ENCODE assay signal across 7 cellular contexts in the genomic region with DNA sequence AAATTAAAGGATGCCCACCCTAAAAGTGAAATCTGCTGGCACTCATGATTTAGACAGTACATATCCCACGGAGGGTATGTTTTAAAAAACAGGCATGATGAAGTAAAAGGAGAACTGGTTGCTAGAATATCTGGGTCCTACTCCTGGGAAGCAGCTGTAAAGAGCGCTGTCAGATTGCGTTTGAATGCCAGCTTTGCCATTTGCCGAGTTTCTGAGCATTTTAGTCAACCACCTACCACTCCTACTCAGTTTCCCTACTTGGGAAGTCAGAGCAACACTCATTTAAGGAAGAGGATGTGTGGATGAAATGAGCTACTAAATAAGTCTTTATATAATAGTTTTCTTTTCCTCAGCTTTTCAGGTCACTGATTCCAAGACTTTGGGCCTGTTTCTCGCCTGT. TPM values are rescaled to one million over a fixed set of nuclear protein-coding genes. Genes with fewer than 3 reads are reported as not detected.
DNase-seq lines count a peak whose midpoint lies in the region; ATAC-seq and TF ChIP-seq lines count a peak whose summit lies in the region.

No MANE protein-coding gene starts in this region.

- H3K27ac ChIP-seq in HEK293 (ENCODE audit: extremely low read depth, low read depth, low read length) (no peak overlapping the region), WERI-Rb-1 (peak overlapping the region; percentile 88)

- peaks cover 8 to 19% of the 10 kb centered on the region in 2 experiments for H3K36me3 ChIP-seq in HEK293 (ENCODE audit: control insufficient read depth in 2 of 2, insufficient read depth in 1 of 2, low read length in 2 of 2)
- peaks cover 32% of the 10 kb centered on the region for H3K36me3 ChIP-seq in WERI-Rb-1

- H3K4me3 ChIP-seq in HEK293 (ENCODE audit: low read depth, low read length) (peak overlapping the region; percentile 98), WERI-Rb-1 (ENCODE audit: low read depth, low read length) (peak overlapping the region; percentile 94)

- peaks cover 2% of the 10 kb centered on the region for H3K4me1 Mint-ChIP-seq in glutamatergic neuron (ENCODE audit: low read depth, unreplicated experiment)

- DNase-seq in WERI-Rb-1 = no peak
- no peak for DNase-seq in glutamatergic neuron
- DNase-seq in stimulated activated naive CD8-positive, alpha-beta T cell treated with anti-CD3 and anti-CD28 coated beads, Interleukin-15, Interleukin-2, amounts not matched to agents 100 U/mL and 50 U/mL, for 24 hours = peak; percentile 21
- no peak for DNase-seq in NCI-H2196 (lab: John Stamatoyannopoulos, UW; ENCODE audit: unreplicated experiment)

- H3K27me3 Mint-ChIP-seq in glutamatergic neuron (ENCODE audit: unreplicated experiment) = peaks cover 4% of the 10 kb centered on the region

- no peak for TF ChIP-seq CTCF in HEK293 (tag by site-specific recombination; IDR thresholded peaks at IDR 0.05)
- TF ChIP-seq CTCF in WERI-Rb-1 (IDR thresholded peaks at IDR 0.05; ENCODE audit: low read depth, low read length) = no peak
- no peak for TF ChIP-seq CTCF in glutamatergic neuron (IDR thresholded peaks at IDR 0.05; ENCODE audit: partially characterized antibody, unreplicated experiment)

- H3K27me3 ChIP-seq in WERI-Rb-1 (ENCODE audit: insufficient read depth, low read depth, severe bottlenecking) = no peaks in the 10 kb centered on the region

- H3K4me3 Mint-ChIP-seq in glutamatergic neuron (ENCODE audit: unreplicated experiment) = peak overlapping the region; percentile 95

- H3K36me3 Mint-ChIP-seq in glutamatergic neuron (ENCODE audit: unreplicated experiment) = no peaks in the 10 kb centered on the region

- 0 out of 2 replicates have a peak, but pooled peaks cover 3% of the 10 kb centered on the region for H3K4me1 ChIP-seq in HEK293 (ENCODE audit: control insufficient read depth, insufficient read depth, low read length)

- no peak overlapping the region for H3K27ac Mint-ChIP-seq in glutamatergic neuron (ENCODE audit: unreplicated experiment)

- CTCF ChIA-PET in HEK293 (lab: Yijun Ruan, JAX) = no interaction called here

- H3K9me3 ChIP-seq in HEK293 (ENCODE audit: control insufficient read depth, insufficient read depth, low read depth, low read length) (no peaks in the 10 kb centered on the region), WERI-Rb-1 (ENCODE audit: severe bottlenecking) (no peaks in the 10 kb centered on the region)

- ATAC-seq in stimulated activated naive CD8-positive, alpha-beta T cell treated with anti-CD3 and anti-CD28 coated beads, Interleukin-15, Interleukin-2, amounts not matched to agents 100 U/mL and 50 U/mL, for 24 hours = no peak
- ATAC-seq in GM21423 (IDR thresholded peaks at IDR 0.05; ENCODE audit: unreplicated experiment) (no peak), HG03175 (IDR thresholded peaks at IDR 0.05; ENCODE audit: unreplicated experiment) (no peak)

- H3K9me3 Mint-ChIP-seq in glutamatergic neuron (ENCODE audit: unreplicated experiment) = no peaks in the 10 kb centered on the region

- POLR2A ChIA-PET in HEK293 (lab: Yijun Ruan, JAX) = interaction anchor here (1.6 kb wide), 1 partner anchor 328 kb away, joined by 3 read pairs; no protein-coding TSS in a partner anchor

TF ChIP-seq in HEK293, 187 proteins besides CTCF, POLR2A, EP300 and RAD21 (continues in another document):
- TF ChIP-seq, protein P1, sequence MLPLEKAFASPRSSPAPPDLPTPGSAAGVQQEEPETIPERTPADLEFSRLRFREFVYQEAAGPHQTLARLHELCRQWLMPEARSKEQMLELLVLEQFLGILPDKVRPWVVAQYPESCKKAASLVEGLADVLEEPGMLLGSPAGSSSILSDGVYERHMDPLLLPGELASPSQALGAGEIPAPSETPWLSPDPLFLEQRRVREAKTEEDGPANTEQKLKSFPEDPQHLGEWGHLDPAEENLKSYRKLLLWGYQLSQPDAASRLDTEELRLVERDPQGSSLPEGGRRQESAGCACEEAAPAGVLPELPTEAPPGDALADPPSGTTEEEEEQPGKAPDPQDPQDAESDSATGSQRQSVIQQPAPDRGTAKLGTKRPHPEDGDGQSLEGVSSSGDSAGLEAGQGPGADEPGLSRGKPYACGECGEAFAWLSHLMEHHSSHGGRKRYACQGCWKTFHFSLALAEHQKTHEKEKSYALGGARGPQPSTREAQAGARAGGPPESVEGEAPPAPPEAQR (tag by site-specific recombination; IDR thresholded peaks at IDR 0.05) = no peak
- TF ChIP-seq ZNF548 (tag by site-specific recombination; IDR thresholded peaks at IDR 0.05) (no peak), ZNF221 (tag by site-specific recombination; IDR thresholded peaks at IDR 0.05; ENCODE audit: borderline replicate concordance) (no peak), ZNF416 (tag by site-specific recombination; IDR thresholded peaks at IDR 0.05) (no peak), ZEB2 (tag by site-specific recombination; IDR thresholded peaks at IDR 0.05) (no peak), ZNF391 (tag by site-specific recombination; IDR thresholded peaks at IDR 0.05; ENCODE audit: borderline replicate concordance, low read depth) (no peak)
- TF ChIP-seq, protein P2, sequence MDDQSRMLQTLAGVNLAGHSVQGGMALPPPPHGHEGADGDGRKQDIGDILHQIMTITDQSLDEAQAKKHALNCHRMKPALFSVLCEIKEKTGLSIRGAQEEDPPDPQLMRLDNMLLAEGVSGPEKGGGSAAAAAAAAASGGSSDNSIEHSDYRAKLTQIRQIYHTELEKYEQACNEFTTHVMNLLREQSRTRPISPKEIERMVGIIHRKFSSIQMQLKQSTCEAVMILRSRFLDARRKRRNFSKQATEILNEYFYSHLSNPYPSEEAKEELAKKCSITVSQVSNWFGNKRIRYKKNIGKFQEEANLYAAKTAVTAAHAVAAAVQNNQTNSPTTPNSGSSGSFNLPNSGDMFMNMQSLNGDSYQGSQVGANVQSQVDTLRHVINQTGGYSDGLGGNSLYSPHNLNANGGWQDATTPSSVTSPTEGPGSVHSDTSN (CRISPR knock-in tag; IDR thresholded peaks at IDR 0.05) = no peak
- TF ChIP-seq, protein P3, sequence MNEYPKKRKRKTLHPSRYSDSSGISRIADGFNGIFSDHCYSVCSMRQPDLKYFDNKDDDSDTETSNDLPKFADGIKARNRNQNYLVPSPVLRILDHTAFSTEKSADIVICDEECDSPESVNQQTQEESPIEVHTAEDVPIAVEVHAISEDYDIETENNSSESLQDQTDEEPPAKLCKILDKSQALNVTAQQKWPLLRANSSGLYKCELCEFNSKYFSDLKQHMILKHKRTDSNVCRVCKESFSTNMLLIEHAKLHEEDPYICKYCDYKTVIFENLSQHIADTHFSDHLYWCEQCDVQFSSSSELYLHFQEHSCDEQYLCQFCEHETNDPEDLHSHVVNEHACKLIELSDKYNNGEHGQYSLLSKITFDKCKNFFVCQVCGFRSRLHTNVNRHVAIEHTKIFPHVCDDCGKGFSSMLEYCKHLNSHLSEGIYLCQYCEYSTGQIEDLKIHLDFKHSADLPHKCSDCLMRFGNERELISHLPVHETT (tag by site-specific recombination; IDR thresholded peaks at IDR 0.05) = no peak
- TF ChIP-seq, protein P4, sequence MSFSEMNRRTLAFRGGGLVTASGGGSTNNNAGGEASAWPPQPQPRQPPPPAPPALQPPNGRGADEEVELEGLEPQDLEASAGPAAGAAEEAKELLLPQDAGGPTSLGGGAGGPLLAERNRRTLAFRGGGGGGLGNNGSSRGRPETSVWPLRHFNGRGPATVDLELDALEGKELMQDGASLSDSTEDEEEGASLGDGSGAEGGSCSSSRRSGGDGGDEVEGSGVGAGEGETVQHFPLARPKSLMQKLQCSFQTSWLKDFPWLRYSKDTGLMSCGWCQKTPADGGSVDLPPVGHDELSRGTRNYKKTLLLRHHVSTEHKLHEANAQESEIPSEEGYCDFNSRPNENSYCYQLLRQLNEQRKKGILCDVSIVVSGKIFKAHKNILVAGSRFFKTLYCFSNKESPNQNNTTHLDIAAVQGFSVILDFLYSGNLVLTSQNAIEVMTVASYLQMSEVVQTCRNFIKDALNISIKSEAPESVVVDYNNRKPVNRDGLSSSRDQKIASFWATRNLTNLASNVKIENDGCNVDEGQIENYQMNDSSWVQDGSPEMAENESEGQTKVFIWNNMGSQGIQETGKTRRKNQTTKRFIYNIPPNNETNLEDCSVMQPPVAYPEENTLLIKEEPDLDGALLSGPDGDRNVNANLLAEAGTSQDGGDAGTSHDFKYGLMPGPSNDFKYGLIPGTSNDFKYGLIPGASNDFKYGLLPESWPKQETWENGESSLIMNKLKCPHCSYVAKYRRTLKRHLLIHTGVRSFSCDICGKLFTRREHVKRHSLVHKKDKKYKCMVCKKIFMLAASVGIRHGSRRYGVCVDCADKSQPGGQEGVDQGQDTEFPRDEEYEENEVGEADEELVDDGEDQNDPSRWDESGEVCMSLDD (tag by site-specific recombination; IDR thresholded peaks at IDR 0.05) = no peak
- TF ChIP-seq, protein P5, sequence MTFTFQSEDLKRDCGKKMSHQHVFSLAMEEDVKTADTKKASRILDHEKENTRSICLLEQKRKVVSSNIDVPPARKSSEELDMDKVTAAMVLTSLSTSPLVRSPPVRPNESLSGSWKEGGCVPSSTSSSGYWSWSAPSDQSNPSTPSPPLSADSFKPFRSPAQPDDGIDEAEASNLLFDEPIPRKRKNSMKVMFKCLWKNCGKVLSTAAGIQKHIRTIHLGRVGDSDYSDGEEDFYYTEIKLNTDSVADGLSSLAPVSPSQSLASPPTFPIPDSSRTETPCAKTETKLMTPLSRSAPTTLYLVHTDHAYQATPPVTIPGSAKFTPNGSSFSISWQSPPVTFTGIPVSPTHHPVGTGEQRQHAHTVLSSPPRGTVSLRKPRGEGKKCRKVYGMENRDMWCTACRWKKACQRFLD (tag by site-specific recombination; IDR thresholded peaks at IDR 0.05) = no peak

RNA-seq across cellular contexts. Expression of a gene that starts 1.1 kb away (rescaled TPM):
- total RNA-seq in glutamatergic neuron (ENCODE audit: unreplicated experiment) = 5.2 TPM
